ENCODE assay signal across 26 cellular contexts in genomic region chr5:173693670-173694069, GRCh38.
"Had no signal": no experiment of that assay in that cellular context is flagged by ENCODE, and none has a peak within 500 bp of the region (broad histone marks: within the 10 kb centered on the region; RNA-seq: fewer than 3 reads in every experiment).

No MANE protein-coding gene starts in this region.

- H3K27me3 Mint-ChIP-seq: activated CD4-positive, alpha-beta T cell treated with anti-CD3 and anti-CD28 coated beads for 36 hours; type B pancreatic cell had no signal

- H3K4me1 Mint-ChIP-seq: natural killer cell had no signal

- DNase-seq: activated CD4-positive, alpha-beta T cell treated with anti-CD3 and anti-CD28 coated beads for 36 hours; activated CD4-positive, CD25-positive, alpha-beta regulatory T cell; activated naive CD4-positive, alpha-beta T cell; activated T-cell treated with anti-CD3 and anti-CD28 coated beads for 4 hours; activated T-cell treated with anti-CD3 and anti-CD28 coated beads, Interleukin-2, amount 50 U/mL, for 72 hours; dermis blood vessel endothelial cell; effector CD4-positive, alpha-beta T cell; esophagus squamous epithelium; foreskin melanocyte; heart right ventricle; left ventricle myocardium superior; mammary epithelial cell; natural killer cell; posterior cingulate gyrus; right cardiac atrium; spleen; stimulated activated naive CD8-positive, alpha-beta T cell treated with anti-CD3 and anti-CD28 coated beads, Interleukin-15, Interleukin-2, amounts not matched to agents 100 U/mL and 50 U/mL, for 24 hours; T-helper 1 cell; uterus had no signal

- H3K36me3 ChIP-seq: breast epithelium, esophagus squamous epithelium, heart right ventricle, spleen, thoracic aorta, uterus had no signal

- H3K27me3 ChIP-seq: breast epithelium, esophagus squamous epithelium, heart right ventricle, spleen, uterus had no signal

- H3K9me3 ChIP-seq: breast epithelium, esophagus squamous epithelium, thoracic aorta, uterus had no signal

- H3K9me3 Mint-ChIP-seq: activated naive CD4-positive, alpha-beta T cell treated with anti-CD3 and anti-CD28 coated beads, Interleukin-2, amount 50 U/mL, for 72 hours; activated T-cell treated with anti-CD3 and anti-CD28 coated beads, Interleukin-2, amount 50 U/mL, for 72 hours; central memory CD8-positive, alpha-beta T cell; natural killer cell; T-helper 2 cell treated with Interferon-gamma antibody and Interleukin-4, amounts not matched to agents 5 μg/mL and 100 μg/mL, for 36 hours had no signal

- H3K27ac Mint-ChIP-seq: activated CD4-positive, alpha-beta T cell treated with anti-CD3 and anti-CD28 coated beads for 36 hours; activated naive CD4-positive, alpha-beta T cell treated with anti-CD3 and anti-CD28 coated beads, Interleukin-2, amount 50 U/mL, for 72 hours; natural killer cell; T-helper 2 cell treated with Interferon-gamma antibody and Interleukin-4, amounts not matched to agents 5 μg/mL and 100 μg/mL, for 36 hours; type B pancreatic cell had no signal

- H3K36me3 Mint-ChIP-seq: activated naive CD4-positive, alpha-beta T cell treated with anti-CD3 and anti-CD28 coated beads, Interleukin-2, amount 50 U/mL, for 72 hours; natural killer cell; type B pancreatic cell had no signal

- ATAC-seq: activated CD4-positive, alpha-beta T cell treated with anti-CD3 and anti-CD28 coated beads for 36 hours; activated naive CD4-positive, alpha-beta T cell treated with anti-CD3 and anti-CD28 coated beads, Interleukin-2, amount 50 U/mL, for 72 hours; activated T-cell treated with anti-CD3 and anti-CD28 coated beads, Interleukin-2, amount 50 U/mL, for 72 hours; heart right ventricle; left ventricle myocardium superior; natural killer cell; right cardiac atrium; stimulated activated naive CD8-positive, alpha-beta T cell treated with anti-CD3 and anti-CD28 coated beads, Interleukin-15, Interleukin-2, amounts not matched to agents 100 U/mL and 50 U/mL, for 24 hours had no signal

- H3K4me1 ChIP-seq: breast epithelium, uterus had no signal

- H3K4me3 Mint-ChIP-seq: activated CD4-positive, alpha-beta T cell treated with anti-CD3 and anti-CD28 coated beads for 36 hours; activated T-cell treated with anti-CD3 and anti-CD28 coated beads, Interleukin-2, amount 50 U/mL, for 72 hours; central memory CD8-positive, alpha-beta T cell; natural killer cell; T-helper 2 cell treated with Interferon-gamma antibody and Interleukin-4, amounts not matched to agents 5 μg/mL and 100 μg/mL, for 36 hours; type B pancreatic cell had no signal

- H3K27ac ChIP-seq: breast epithelium, epithelial cell of prostate, heart right ventricle, spleen, thoracic aorta, uterus had no signal

- H3K4me3 ChIP-seq: breast epithelium, esophagus squamous epithelium, heart right ventricle, spleen, thoracic aorta, uterus had no signal
